10 cellular contexts compared by ENCODE assay signal in genomic region chr16:275041-275621, GRCh38. TPM values are rescaled to one million over a fixed set of nuclear protein-coding genes. Genes with fewer than 3 reads are reported as not detected.
DNase-seq lines count a peak whose midpoint lies in the region; ATAC-seq and TF ChIP-seq lines count a peak whose summit lies in the region.
"Had no signal": no experiment of that assay in that cellular context is flagged by ENCODE, and none has a peak within 500 bp of the region (broad histone marks: within the 10 kb centered on the region; RNA-seq: fewer than 3 reads in every experiment).

No MANE protein-coding gene starts in this region.

- no peaks in the 10 kb centered on the region for H3K36me3 Mint-ChIP-seq in mesothelial cell of epicardium

- WGBS in adrenal gland, 4 donors, result 5 to 19% (median 5%) methylated on average over 16 to 54 of the region's 54 CpGs; no CpG with 5 or more reads in 1 of the 4 donors

- H3K4me3 ChIP-seq in A673 (ENCODE audit: low read depth, low read length, poor library complexity, severe bottlenecking) (peak overlapping the region; percentile 25), LNCaP clone FGC (ENCODE audit: low read depth, low read length) (peak overlapping the region; percentile 37), coronary artery (peak overlapping the region; percentile 75), adrenal gland (peak overlapping the region in 1 of 4 donors; percentile 57)
- H3K4me3 ChIP-seq: SJSA1 had no signal

- H3K4me3 Mint-ChIP-seq in mesothelial cell of epicardium, result peak overlapping the region; percentile 63

- H3K27me3 ChIP-seq in A673 (replicated peaks; ENCODE audit: insufficient read depth, low read depth, low read length, poor library complexity), result peaks cover 23% of the 10 kb centered on the region
- H3K27me3 ChIP-seq in adrenal gland, result peaks cover 9% of the 10 kb centered on the region

- no peak overlapping the region for H3K27ac ChIP-seq in A673 (ENCODE audit: low read depth, low read length, poor library complexity, severe bottlenecking)
- peak overlapping the region in 1 of 2 donors; percentile 57 for H3K27ac ChIP-seq in coronary artery
- H3K27ac ChIP-seq in adrenal gland, result no peak overlapping the region
- H3K27ac ChIP-seq: neutrophil, SJSA1 had no signal

- POLR2A ChIA-PET in A673 (lab: Charles Lee; ENCODE audit: low non-redundant PET), result no interaction called here

- H3K4me1 Mint-ChIP-seq in mesothelial cell of epicardium, result no peaks in the 10 kb centered on the region

- TF ChIP-seq POLR2A in adrenal gland (IDR thresholded peaks at IDR 0.05), result no peak

- H3K9me3 ChIP-seq in A673 (ENCODE audit: low read depth, low read length, poor library complexity, severe bottlenecking) (no peaks in the 10 kb centered on the region), adrenal gland (replicated peaks in 1 of 3) (no peaks in the 10 kb centered on the region)
- H3K9me3 ChIP-seq: neutrophil, SJSA1 had no signal

- CTCF ChIA-PET in A673 (lab: Charles Lee), result no interaction called here

- no peaks in the 10 kb centered on the region for H3K9me3 Mint-ChIP-seq in mesothelial cell of epicardium

- H3K36me3 ChIP-seq in A673 (ENCODE audit: insufficient read depth, low read length, poor library complexity, severe bottlenecking) (no peaks in the 10 kb centered on the region), adrenal gland (replicated peaks in 1 of 2) (no peaks in the 10 kb centered on the region)
- H3K36me3 ChIP-seq: neutrophil, SJSA1 had no signal

- DNase-seq in A673 (ENCODE audit: low spot score) (no peak), LNCaP clone FGC (ENCODE audit: low read depth) (no peak), coronary artery (ENCODE audit: low spot score) (no peak), mesothelial cell of epicardium (ENCODE audit: low spot score in 2 of 2, unreplicated experiment in 2 of 2) (peak in 1 of 2 experiments; percentile 18), activated gamma-delta T cell treated with Interleukin-2 at 50 U/mL for 16 hours (no peak), adrenal gland (no peak)
- no peak for DNase-seq in effector CD8-positive, alpha-beta T cell (lab: John Stamatoyannopoulos, UW)

- ATAC-seq in GM18520 (IDR thresholded peaks at IDR 0.05; ENCODE audit: unreplicated experiment), result no peak

- no TSS peak for BruUV-seq in A673 (replicated peaks; lab: Mats Ljungman, UMichigan)

- intact Hi-C loops in A673 (cut with micrococcal nuclease; ENCODE audit: unreplicated experiment), result no loop called here
- intact Hi-C loops in adrenal gland (cut with DNase I), result no loop called here

- H3K4me1 ChIP-seq in A673 (ENCODE audit: insufficient read depth, low read length, poor library complexity, severe bottlenecking) (no peaks in the 10 kb centered on the region), adrenal gland (replicated peaks in 1 of 2) (peaks cover 0 to 5% of the 10 kb centered on the region in 2 donors)
- H3K4me1 ChIP-seq: SJSA1 had no signal

- H3K27me3 Mint-ChIP-seq in mesothelial cell of epicardium (ENCODE audit: low read depth), result peaks cover 53% of the 10 kb centered on the region

- TF ChIP-seq CTCF in A673 (conservative IDR thresholded peaks at IDR 0.05; ENCODE audit: low read depth, low read length), result no peak
- TF ChIP-seq CTCF in LNCaP clone FGC (IDR thresholded peaks at IDR 0.05; ENCODE audit: control insufficient read depth, extremely low read depth, insufficient read depth), result no peak
- no peak for TF ChIP-seq CTCF in coronary artery (IDR thresholded peaks at IDR 0.05)
- TF ChIP-seq CTCF in mesothelial cell of epicardium (IDR thresholded peaks at IDR 0.05; ENCODE audit: unreplicated experiment), result no peak
- TF ChIP-seq CTCF in adrenal gland (IDR thresholded peaks at IDR 0.05), result no peak

- no peak overlapping the region for H3K27ac Mint-ChIP-seq in mesothelial cell of epicardium

RNA-seq across cellular contexts. Expression of gene RGS11, which starts 0.6 kb away (rescaled TPM):
- total RNA-seq in A673 (2021) (not detected in 2 replicates), mesothelial cell of epicardium (3.4 to 4.0 TPM (median 3.5 TPM) in 3 replicates), adrenal gland (10 to 100 TPM in 1 of 8 donors, 1 to 10 TPM in 7; 2.1 to 51.1 (median 6.1) TPM)
- 10 to 100 TPM in 2 of 3 donors, 1 to 10 TPM in 1; 1.4 to 98.6 (median 34.9) TPM for polyA plus RNA-seq in adrenal gland
- total RNA-seq: SJSA1 had no signal

RNA-seq across cellular contexts. Expression of gene ARHGDIG, which starts 5.3 kb away (rescaled TPM):
- total RNA-seq in A673 (2021) (0.41 and 0.48 TPM in 2 replicates), mesothelial cell of epicardium (3.6 to 4.8 TPM (median 4.7 TPM) in 3 replicates), adrenal gland (1 to 10 TPM in 1 of 8 donors, under 1 TPM in 4, not detected in 3; 0.23 to 1.6 (median 0.41) TPM)
- 1 to 10 TPM in 2 of 3 donors, under 1 TPM in 1; 0.40 to 3.5 (median 1.3) TPM for polyA plus RNA-seq in adrenal gland
- total RNA-seq: SJSA1 had no signal

RNA-seq across cellular contexts. Expression of gene PDIA2, which starts 7.8 kb away (rescaled TPM):
- total RNA-seq in A673 (2021) (0.46 TPM in 1 of 2 replicates, not detected in the other), mesothelial cell of epicardium (2.1 to 3.3 TPM (median 2.7 TPM) in 3 replicates), adrenal gland (under 1 TPM in 5 of 8 donors, not detected in 3; 0.28 to 0.95 (median 0.39) TPM)
- 1 to 10 TPM in 2 of 3 donors, not detected in 1; 2.6 to 9.7 TPM for polyA plus RNA-seq in adrenal gland
- total RNA-seq: SJSA1 had no signal

RNA-seq across cellular contexts. Expression of gene FAM234A, which starts 40.5 kb away (rescaled TPM):
- total RNA-seq in A673 (2021) (72.4 and 82.1 TPM in 2 replicates), mesothelial cell of epicardium (133 to 137 TPM (median 137 TPM) in 3 replicates), adrenal gland (100 to 1,000 TPM in 4 of 8 donors, 10 to 100 TPM in 4; 70.4 to 207 (median 109) TPM)
- polyA plus RNA-seq in adrenal gland, result 10 to 100 TPM; 60.2 to 91.5 (median 68.2) TPM

RNA-seq across cellular contexts. Expression of gene LUC7L, which starts 45.9 kb away (rescaled TPM):
- total RNA-seq in A673 (2021), result 128 and 152 TPM in 2 replicates
- total RNA-seq in mesothelial cell of epicardium, result 191 to 203 TPM (median 193 TPM) in 3 replicates
- total RNA-seq in adrenal gland, result 100 to 1,000 TPM in 1 of 8 donors, 10 to 100 TPM in 7; 19.7 to 102 (median 66.0) TPM
- polyA plus RNA-seq in adrenal gland, result 100 to 1,000 TPM in 2 of 3 donors, 10 to 100 TPM in 1; 29.0 to 700 (median 372) TPM
